26 cellular contexts compared by ENCODE assay signal in the genomic region with DNA sequence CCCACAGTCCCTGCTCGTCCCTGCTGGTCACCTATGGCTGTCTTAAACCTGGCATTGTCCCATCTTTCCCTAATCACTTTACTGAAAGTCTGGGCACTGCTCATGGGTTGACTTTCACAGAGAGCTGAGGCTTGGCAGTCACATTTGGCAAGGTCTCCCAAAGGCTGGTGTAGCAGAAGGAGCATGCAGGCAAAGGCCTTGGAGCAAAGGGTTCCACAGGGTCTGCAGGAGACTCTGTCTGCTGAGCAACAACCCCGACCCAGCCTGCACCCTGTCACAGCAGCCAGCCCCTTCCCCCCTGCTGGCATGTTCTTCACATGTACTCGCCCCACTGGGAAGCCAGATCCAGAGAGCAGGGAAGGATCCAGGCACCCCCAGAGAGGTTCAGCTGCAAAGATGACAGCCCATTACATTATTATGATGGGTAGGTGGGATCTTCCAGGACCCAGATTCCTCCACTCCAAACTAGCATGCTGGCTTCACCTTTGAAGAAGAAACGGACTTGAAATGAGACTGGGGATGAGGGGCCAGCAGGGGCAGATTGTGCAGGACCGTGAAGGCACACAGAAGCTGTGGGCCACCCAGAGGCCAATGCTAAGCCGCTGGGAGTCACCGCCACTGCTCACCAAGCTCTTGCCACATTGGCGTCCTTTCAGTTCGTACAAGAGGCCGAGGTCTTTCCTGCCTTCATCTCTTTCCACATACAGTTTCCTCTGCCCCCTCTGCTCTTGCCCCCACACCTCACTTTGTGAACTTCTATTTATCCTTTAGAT. TPM values are rescaled to one million over a fixed set of nuclear protein-coding genes. Genes with fewer than 3 reads are reported as not detected.
DNase-seq lines count a peak whose midpoint lies in the region; ATAC-seq and TF ChIP-seq lines count a peak whose summit lies in the region.
"Had no signal": no experiment of that assay in that cellular context is flagged by ENCODE, and none has a peak within 500 bp of the region (broad histone marks: within the 10 kb centered on the region; RNA-seq: fewer than 3 reads in every experiment).

No MANE protein-coding gene starts in this region.

- H3K4me1 ChIP-seq in Panc1 (ENCODE audit: control insufficient read depth, insufficient read depth, low read length) (no peaks in the 10 kb centered on the region), duodenal mucosa (ENCODE audit: control insufficient read depth in 1 of 2, insufficient read depth in 2 of 2, low read length in 2 of 2) (peaks cover 16 to 24% of the 10 kb centered on the region in 2 donors), left lung (no peaks in the 10 kb centered on the region)
- H3K4me1 ChIP-seq: BLaER1 treated with 17β-estradiol and CSF1 and Interleukin-3, amounts not matched to agents 10 nM and 100 nM; SJSA1 had no signal

- POLR2A ChIA-PET in Panc1 (lab: Charles Lee): no interaction called here

- H3K27ac ChIP-seq in Panc1 (ENCODE audit: low read length): no peak overlapping the region
- peak overlapping the region; percentile 59 for H3K27ac ChIP-seq in duodenal mucosa (ENCODE audit: low read depth, low read length)
- peak overlapping the region; percentile 13 to 54 for H3K27ac ChIP-seq in left lung
- H3K27ac ChIP-seq: BLaER1 treated with 17β-estradiol and CSF1 and Interleukin-3, amounts not matched to agents 10 nM and 100 nM; epithelial cell of prostate; SJSA1 had no signal

- no TSS peak for BruUV-seq in Panc1 (replicated peaks; lab: Mats Ljungman, UMichigan)

- ATAC-seq in Panc1 (peak; percentile 42; the same call in 1 of the 2 replicates), left lung (no peak), GM19023 (IDR thresholded peaks at IDR 0.05; ENCODE audit: unreplicated experiment) (no peak)

- peak overlapping the region in 1 of 2 donors; percentile 12 for H3K9ac ChIP-seq in duodenal mucosa (ENCODE audit: low read depth in 1 of 2, low read length in 2 of 2)
- H3K9ac ChIP-seq: BLaER1 treated with 17β-estradiol and CSF1 and Interleukin-3, amounts not matched to agents 10 nM and 100 nM had no signal

- in situ Hi-C loops in Panc1 (cut with HindIII; ENCODE audit: low pct_unique_long_range_greater_than_20kb, low sequenced_read_pairs): no loop called here

- H3K4me3 ChIP-seq in Panc1 (ENCODE audit: low read depth in 2 of 2, low read length in 2 of 2) (no peak overlapping the region), duodenal mucosa (ENCODE audit: low read depth in 1 of 2, low read length in 2 of 2) (no peak overlapping the region), left lung (no peak overlapping the region)
- H3K4me3 ChIP-seq: BLaER1 treated with 17β-estradiol and CSF1 and Interleukin-3, amounts not matched to agents 10 nM and 100 nM; SJSA1 had no signal

- DNase-seq in Panc1 (ENCODE audit: low read depth, low spot score) (no peak), left lung (no peak), posterior vena cava (ENCODE audit: low spot score) (peak; percentile 46), LoVo (ENCODE audit: low spot score) (no peak), NCI-H2171 (lab: John Stamatoyannopoulos, UW) (no peak)
- DNase-seq in stimulated activated CD4-positive, alpha-beta T cell treated with anti-CD3 and anti-CD28 coated beads, Interleukin-12 subunit alpha, Interleukin-12 subunit beta, amount 100 ng/mL, for 4 hours: no peak
- DNase-seq: activated CD4-positive, alpha-beta T cell treated with anti-CD3 and anti-CD28 coated beads, Interleukin-2, amount 50 U/mL, for 4 hours; activated naive CD8-positive, alpha-beta T cell treated with anti-CD3 and anti-CD28 coated beads, Interleukin-2, amount 10 ng/mL, durations not matched to agents 7 days and 5 days; COR-L47; effector CD8-positive, alpha-beta T cell; GDM1; H9; mesenchymal stem cell; NCI-H1092; NCI-H187; NCI-H2227 treated with DMSO at 0.1 percent for 48 hours; NCI-H69; stimulated activated CD4-positive, alpha-beta T cell treated with anti-CD3 and anti-CD28 coated beads, Interleukin-2, amount 100 ng/mL, for 48 hours; T-helper 1 cell had no signal

- H3K27me3 ChIP-seq in Panc1 (ENCODE audit: control insufficient read depth, insufficient read depth, low read length) (no peaks in the 10 kb centered on the region), duodenal mucosa (ENCODE audit: control insufficient read depth in 1 of 2, insufficient read depth in 2 of 2, low read length in 2 of 2) (no peaks in the 10 kb centered on the region), left lung (no peaks in the 10 kb centered on the region)
- H3K27me3 ChIP-seq: BLaER1 treated with 17β-estradiol and CSF1 and Interleukin-3, amounts not matched to agents 10 nM and 100 nM; SJSA1 had no signal

- intact Hi-C loops in Panc1 (cut with micrococcal nuclease; ENCODE audit: unreplicated experiment): no loop called here
- intact Hi-C loops in left lung (cut with DNase I): no loop called here
- intact Hi-C loops in posterior vena cava (cut with DNase I): no loop called here

- no peaks in the 10 kb centered on the region for H3K36me3 ChIP-seq in Panc1 (ENCODE audit: control insufficient read depth, insufficient read depth, low read length)
- no peaks in the 10 kb centered on the region for H3K36me3 ChIP-seq in duodenal mucosa (ENCODE audit: control insufficient read depth in 1 of 2, insufficient read depth in 2 of 2, low read length in 2 of 2)
- H3K36me3 ChIP-seq in left lung: no peaks in the 10 kb centered on the region
- H3K36me3 ChIP-seq: SJSA1 had no signal

- H3K9me3 ChIP-seq in Panc1 (ENCODE audit: control insufficient read depth, insufficient read depth, low read depth, low read length) (no peaks in the 10 kb centered on the region; the same call in 1 of the 2 replicates), duodenal mucosa (ENCODE audit: control insufficient read depth in 1 of 2, low read length in 2 of 2) (no peaks in the 10 kb centered on the region), left lung (no peaks in the 10 kb centered on the region)
- H3K9me3 ChIP-seq: SJSA1 had no signal

- TF ChIP-seq CTCF in Panc1 (IDR thresholded peaks at IDR 0.05): no peak
- no peak for TF ChIP-seq CTCF in left lung (IDR thresholded peaks at IDR 0.05)

- CTCF ChIA-PET in Panc1 (lab: Charles Lee): no interaction called here

RNA-seq across cellular contexts. Expression of gene TMEM125, which starts 14.2 kb away (rescaled TPM):
- total RNA-seq in Panc1 (2021; ENCODE audit: unreplicated experiment): not detected
- not detected for polyA plus RNA-seq in Panc1 (2012; ENCODE audit: insufficient read length)
- total RNA-seq in left lung: 100 to 1,000 TPM; 104 to 202 TPM
- under 1 TPM in 1 of 2 donors, not detected in 1; 0.29 TPM for total RNA-seq in posterior vena cava
- total RNA-seq: activated naive CD8-positive, alpha-beta T cell treated with anti-CD3 and anti-CD28 coated beads, Interleukin-2, amount 10 ng/mL, durations not matched to agents 7 days and 5 days; activated T-helper 2 cell treated with anti-CD3 and anti-CD28 coated beads, Interferon-gamma antibody, Interleukin-2, Interleukin-4, amounts not matched to agents 10 μg/mL and 5 μg/mL and 100 μg/mL, durations not matched to agents 14 hours and 24 hours and 36 hours; SJSA1 had no signal
- polyA plus RNA-seq: AG04450 had no signal

RNA-seq across cellular contexts. Expression of gene C1orf210, which starts 29.8 kb away (rescaled TPM):
- not detected for total RNA-seq in Panc1 (2021; ENCODE audit: unreplicated experiment)
- not detected for polyA plus RNA-seq in Panc1 (2012; ENCODE audit: insufficient read length)
- 10 to 100 TPM; 13.1 to 22.5 TPM for total RNA-seq in left lung
- not detected for total RNA-seq in posterior vena cava
- total RNA-seq: activated naive CD8-positive, alpha-beta T cell treated with anti-CD3 and anti-CD28 coated beads, Interleukin-2, amount 10 ng/mL, durations not matched to agents 7 days and 5 days; activated T-helper 2 cell treated with anti-CD3 and anti-CD28 coated beads, Interferon-gamma antibody, Interleukin-2, Interleukin-4, amounts not matched to agents 10 μg/mL and 5 μg/mL and 100 μg/mL, durations not matched to agents 14 hours and 24 hours and 36 hours; SJSA1 had no signal
- polyA plus RNA-seq: AG04450 had no signal

RNA-seq across cellular contexts. Expression of gene TIE1, which starts 45.2 kb away (rescaled TPM):
- 0.28 TPM for total RNA-seq in Panc1 (2021; ENCODE audit: unreplicated experiment)
- polyA plus RNA-seq in Panc1 (2012; ENCODE audit: insufficient read length): not detected
- total RNA-seq in left lung: 10 to 100 TPM; 38.5 to 67.8 TPM
- total RNA-seq in posterior vena cava: 10 to 100 TPM; 32.5 to 46.6 TPM

Comparison
In these comparisons a context has a peak if more than half of its experiments do, and no peak if none do; other contexts are left out.
1. RNA of gene TMEM125, which starts 14.2 kb away (total RNA-seq): 104 to 202 TPM in left lung; 0.29 TPM in posterior vena cava and not detected in Panc1 (single experiment); every median in the first group is over 10 times any median in the second.
2. RNA of gene C1orf210, which starts 29.8 kb away (total RNA-seq): 13.1 to 22.5 TPM in left lung; not detected in Panc1 (single experiment) and not detected in posterior vena cava; every median in the first group is over 10 times any median in the second.
3. RNA of gene TIE1, which starts 45.2 kb away (total RNA-seq): 38.5 to 67.8 TPM in left lung and 32.5 to 46.6 TPM in posterior vena cava; 0.28 TPM in Panc1 (single experiment); every median in the first group is over 10 times any median in the second.